In the genomic region with DNA sequence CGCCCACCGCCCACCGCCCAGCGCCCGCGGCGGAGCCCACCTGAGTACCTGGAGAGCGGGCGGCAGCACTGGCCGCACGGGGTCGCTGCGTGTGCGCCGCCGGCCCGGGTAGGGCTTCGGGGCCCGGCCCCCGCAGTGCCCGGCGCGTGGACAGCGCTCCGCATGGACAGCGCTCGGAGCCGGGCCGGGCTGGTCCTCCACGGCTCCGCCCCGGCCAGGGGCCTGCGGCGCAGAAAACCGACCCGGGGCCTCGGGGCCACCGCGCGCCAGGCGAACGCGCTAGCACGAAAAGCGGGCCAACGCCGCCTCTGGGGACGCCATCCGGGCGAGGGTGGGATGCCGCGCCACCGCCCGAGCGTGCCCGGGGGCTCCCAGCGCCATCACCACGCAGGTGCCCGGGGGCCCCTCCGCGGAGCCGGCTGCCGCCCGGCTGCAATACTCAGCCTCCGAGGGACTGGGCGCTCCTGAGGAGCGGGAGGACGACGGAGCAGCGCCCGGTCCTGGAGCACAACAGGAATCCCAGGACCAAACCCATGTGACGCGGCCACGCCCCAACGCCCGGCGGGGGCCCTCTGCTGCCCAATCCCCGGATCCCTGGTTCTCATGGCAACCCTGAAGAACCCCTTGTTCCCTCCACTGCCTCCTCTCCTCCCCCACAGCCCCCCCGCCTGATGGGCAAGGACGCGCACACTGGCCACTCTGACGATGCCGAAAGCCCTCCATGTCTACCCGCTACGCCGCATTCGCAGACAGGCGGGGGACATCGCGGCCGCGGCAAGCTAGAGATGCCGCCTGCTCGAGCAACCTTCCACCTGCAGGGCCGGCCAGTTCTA, we compare ENCODE assay signal across 8 cellular contexts. TPM values are rescaled to one million over a fixed set of nuclear protein-coding genes. Genes with fewer than 3 reads are reported as not detected.
A peak's percentile ranks its signal among the peaks of the same experiment; 100 is the strongest.
DNase-seq lines count a peak whose midpoint lies in the region; ATAC-seq and TF ChIP-seq lines count a peak whose summit lies in the region.

A gene (minus strand): TSS at position 521 of the 833 bp plus-strand sequence. CDS start 50,574 bp downstream, outside the sequence.

- H3K4me1 ChIP-seq in esophagus squamous epithelium = peaks cover 3 to 35% (median 11%) of the 10 kb centered on the region in 3 donors
- peaks cover 38% of the 10 kb centered on the region for H3K4me1 ChIP-seq in muscle layer of colon (ENCODE audit: insufficient read depth, low read length)

- peak within 1 kb of the TSS; percentile 73; the same call in 1 of the 2 replicates for H3K27ac Mint-ChIP-seq in WTC11

- H3K4me1 Mint-ChIP-seq in WTC11 = peaks cover 43% of the 10 kb centered on the region

- peaks cover 16% of the 10 kb centered on the region for H3K9me3 Mint-ChIP-seq in WTC11

- WGBS in esophagus squamous epithelium, 2 donors = 20 to 70% methylated on average over 3 to 9 of the region's 95 CpGs

- H3K36me3 ChIP-seq in esophagus squamous epithelium = no peaks in the 10 kb centered on the region
- H3K36me3 ChIP-seq in muscle layer of colon (ENCODE audit: insufficient read depth, low read length) = no peaks in the 10 kb centered on the region

- POLR2A ChIA-PET in WTC11 (lab: Charles Lee) = no interaction called here

- peak within 1 kb of the TSS in 1 of 4 donors; percentile 44 for H3K27ac ChIP-seq in esophagus squamous epithelium
- H3K27ac ChIP-seq in muscle layer of colon (ENCODE audit: low read depth, low read length) = no peak within 1 kb of the TSS

- peak; percentile 44 for DNase-seq in activated T-cell treated with anti-CD3 and anti-CD28 coated beads, Interleukin-2, amount 50 U/mL, for 1 hour
- no peak for DNase-seq in activated T-cell treated with anti-CD3 and anti-CD28 coated beads, Interleukin-2, amount 50 U/mL, for 48 hours
- DNase-seq in WTC11 (ENCODE audit: low spot score) (peak; percentile 65), esophagus squamous epithelium (lab: John Stamatoyannopoulos, UW) (no peak), ureter (ENCODE audit: low spot score) (no peak)

- TF ChIP-seq CTCF in WTC11 (IDR thresholded peaks at IDR 0.05) (no peak), esophagus squamous epithelium (IDR thresholded peaks at IDR 0.05) (peak in 1 of 6 experiments; percentile 9)

- ATAC-seq in WTC11 = peak; percentile 70
- ATAC-seq in HG02623 (IDR thresholded peaks at IDR 0.05; ENCODE audit: unreplicated experiment) = no peak
- ATAC-seq in GM18868 (IDR thresholded peaks at IDR 0.05; ENCODE audit: unreplicated experiment) = no peak

- peaks cover 0 to 8% (median 0%) of the 10 kb centered on the region in 4 donors for H3K27me3 ChIP-seq in esophagus squamous epithelium
- H3K27me3 ChIP-seq in muscle layer of colon (ENCODE audit: control insufficient read depth in 1 of 2, insufficient read depth in 2 of 2, low read length in 2 of 2) = no peaks in the 10 kb centered on the region

- no peak within 1 kb of the TSS for H3K9ac ChIP-seq in muscle layer of colon (ENCODE audit: low read length)

- intact Hi-C loops in esophagus squamous epithelium (cut with DNase I) = loop anchor here (10.0 kb wide), 1 partner anchor 282 kb away; no protein-coding TSS in a partner anchor

- peaks cover 7% of the 10 kb centered on the region for H3K27me3 Mint-ChIP-seq in WTC11 (ENCODE audit: low read depth)

- H3K4me3 Mint-ChIP-seq in WTC11 = peak within 1 kb of the TSS; percentile 73

- TF ChIP-seq POLR2A in esophagus squamous epithelium (IDR thresholded peaks at IDR 0.05) = no peak

- peaks cover 21% of the 10 kb centered on the region for H3K36me3 Mint-ChIP-seq in WTC11

- H3K4me3 ChIP-seq in esophagus squamous epithelium (peak within 1 kb of the TSS; percentile 31 to 71 (median 46)), muscle layer of colon (ENCODE audit: low read depth in 1 of 2, low read length in 2 of 2) (peak within 1 kb of the TSS; percentile 38 to 39)

- CTCF ChIA-PET in WTC11 (lab: Charles Lee) = interaction anchor here (0.7 to 1.0 kb wide), 3 partner anchors 19 to 218 kb away, joined by 3 to 4 read pairs (median 3); no protein-coding TSS in a partner anchor

- no peaks in the 10 kb centered on the region for H3K9me3 ChIP-seq in esophagus squamous epithelium
- H3K9me3 ChIP-seq in muscle layer of colon (ENCODE audit: low read length) = no peaks in the 10 kb centered on the region

TF ChIP-seq in WTC11, 78 proteins besides CTCF, POLR2A, EP300 and RAD21 (continues in another document):
- TF ChIP-seq FOXP1 (CRISPR knock-in tag; IDR thresholded peaks at IDR 0.05; ENCODE audit: borderline replicate concordance) (peak; percentile 71; the same call in 1 of the 2 replicates), NFATC4 (CRISPR knock-in tag; IDR thresholded peaks at IDR 0.05) (no peak), NFYB (CRISPR knock-in tag; conservative IDR thresholded peaks at IDR 0.05; ENCODE audit: low read depth) (no peak), SP1 (CRISPR knock-in tag; conservative IDR thresholded peaks at IDR 0.05) (peak; percentile 45), MXD4 (CRISPR knock-in tag; IDR thresholded peaks at IDR 0.05; ENCODE audit: borderline replicate concordance) (no peak), NR1H2 (CRISPR knock-in tag; IDR thresholded peaks at IDR 0.05) (no peak), JUN (CRISPR knock-in tag; IDR thresholded peaks at IDR 0.05) (no peak), CBFB (CRISPR knock-in tag; IDR thresholded peaks at IDR 0.05; ENCODE audit: low read depth) (0 out of 2 replicates have a peak, but pooled peaks have one; percentile 16), ZNF121 (CRISPR knock-in tag; IDR thresholded peaks at IDR 0.05) (no peak), ZNF232 (CRISPR knock-in tag; IDR thresholded peaks at IDR 0.05) (no peak), ZNF263 (CRISPR knock-in tag; IDR thresholded peaks at IDR 0.05; ENCODE audit: low read depth) (peak; percentile 92), ZNF219 (CRISPR knock-in tag; IDR thresholded peaks at IDR 0.05; ENCODE audit: borderline replicate concordance) (no peak)
- TF ChIP-seq, protein P1, sequence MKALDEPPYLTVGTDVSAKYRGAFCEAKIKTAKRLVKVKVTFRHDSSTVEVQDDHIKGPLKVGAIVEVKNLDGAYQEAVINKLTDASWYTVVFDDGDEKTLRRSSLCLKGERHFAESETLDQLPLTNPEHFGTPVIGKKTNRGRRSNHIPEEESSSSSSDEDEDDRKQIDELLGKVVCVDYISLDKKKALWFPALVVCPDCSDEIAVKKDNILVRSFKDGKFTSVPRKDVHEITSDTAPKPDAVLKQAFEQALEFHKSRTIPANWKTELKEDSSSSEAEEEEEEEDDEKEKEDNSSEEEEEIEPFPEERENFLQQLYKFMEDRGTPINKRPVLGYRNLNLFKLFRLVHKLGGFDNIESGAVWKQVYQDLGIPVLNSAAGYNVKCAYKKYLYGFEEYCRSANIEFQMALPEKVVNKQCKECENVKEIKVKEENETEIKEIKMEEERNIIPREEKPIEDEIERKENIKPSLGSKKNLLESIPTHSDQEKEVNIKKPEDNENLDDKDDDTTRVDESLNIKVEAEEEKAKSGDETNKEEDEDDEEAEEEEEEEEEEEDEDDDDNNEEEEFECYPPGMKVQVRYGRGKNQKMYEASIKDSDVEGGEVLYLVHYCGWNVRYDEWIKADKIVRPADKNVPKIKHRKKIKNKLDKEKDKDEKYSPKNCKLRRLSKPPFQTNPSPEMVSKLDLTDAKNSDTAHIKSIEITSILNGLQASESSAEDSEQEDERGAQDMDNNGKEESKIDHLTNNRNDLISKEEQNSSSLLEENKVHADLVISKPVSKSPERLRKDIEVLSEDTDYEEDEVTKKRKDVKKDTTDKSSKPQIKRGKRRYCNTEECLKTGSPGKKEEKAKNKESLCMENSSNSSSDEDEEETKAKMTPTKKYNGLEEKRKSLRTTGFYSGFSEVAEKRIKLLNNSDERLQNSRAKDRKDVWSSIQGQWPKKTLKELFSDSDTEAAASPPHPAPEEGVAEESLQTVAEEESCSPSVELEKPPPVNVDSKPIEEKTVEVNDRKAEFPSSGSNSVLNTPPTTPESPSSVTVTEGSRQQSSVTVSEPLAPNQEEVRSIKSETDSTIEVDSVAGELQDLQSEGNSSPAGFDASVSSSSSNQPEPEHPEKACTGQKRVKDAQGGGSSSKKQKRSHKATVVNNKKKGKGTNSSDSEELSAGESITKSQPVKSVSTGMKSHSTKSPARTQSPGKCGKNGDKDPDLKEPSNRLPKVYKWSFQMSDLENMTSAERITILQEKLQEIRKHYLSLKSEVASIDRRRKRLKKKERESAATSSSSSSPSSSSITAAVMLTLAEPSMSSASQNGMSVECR (CRISPR knock-in tag; IDR thresholded peaks at IDR 0.05; ENCODE audit: borderline replicate concordance) = no peak
- TF ChIP-seq, protein P2, sequence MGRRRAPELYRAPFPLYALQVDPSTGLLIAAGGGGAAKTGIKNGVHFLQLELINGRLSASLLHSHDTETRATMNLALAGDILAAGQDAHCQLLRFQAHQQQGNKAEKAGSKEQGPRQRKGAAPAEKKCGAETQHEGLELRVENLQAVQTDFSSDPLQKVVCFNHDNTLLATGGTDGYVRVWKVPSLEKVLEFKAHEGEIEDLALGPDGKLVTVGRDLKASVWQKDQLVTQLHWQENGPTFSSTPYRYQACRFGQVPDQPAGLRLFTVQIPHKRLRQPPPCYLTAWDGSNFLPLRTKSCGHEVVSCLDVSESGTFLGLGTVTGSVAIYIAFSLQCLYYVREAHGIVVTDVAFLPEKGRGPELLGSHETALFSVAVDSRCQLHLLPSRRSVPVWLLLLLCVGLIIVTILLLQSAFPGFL (CRISPR knock-in tag; IDR thresholded peaks at IDR 0.05; ENCODE audit: borderline replicate concordance) = no peak
- TF ChIP-seq, protein P3, sequence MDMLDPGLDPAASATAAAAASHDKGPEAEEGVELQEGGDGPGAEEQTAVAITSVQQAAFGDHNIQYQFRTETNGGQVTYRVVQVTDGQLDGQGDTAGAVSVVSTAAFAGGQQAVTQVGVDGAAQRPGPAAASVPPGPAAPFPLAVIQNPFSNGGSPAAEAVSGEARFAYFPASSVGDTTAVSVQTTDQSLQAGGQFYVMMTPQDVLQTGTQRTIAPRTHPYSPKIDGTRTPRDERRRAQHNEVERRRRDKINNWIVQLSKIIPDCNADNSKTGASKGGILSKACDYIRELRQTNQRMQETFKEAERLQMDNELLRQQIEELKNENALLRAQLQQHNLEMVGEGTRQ (CRISPR knock-in tag; IDR thresholded peaks at IDR 0.05) = peak; percentile 80
- TF ChIP-seq, protein P4, sequence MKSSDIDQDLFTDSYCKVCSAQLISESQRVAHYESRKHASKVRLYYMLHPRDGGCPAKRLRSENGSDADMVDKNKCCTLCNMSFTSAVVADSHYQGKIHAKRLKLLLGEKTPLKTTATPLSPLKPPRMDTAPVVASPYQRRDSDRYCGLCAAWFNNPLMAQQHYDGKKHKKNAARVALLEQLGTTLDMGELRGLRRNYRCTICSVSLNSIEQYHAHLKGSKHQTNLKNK (CRISPR knock-in tag; IDR thresholded peaks at IDR 0.05) = no peak

RNA-seq across cellular contexts. Expression of the gene that starts here (rescaled TPM):
- total RNA-seq in WTC11 (2021) (66.0 to 103 TPM (median 67.3 TPM) in 3 replicates), esophagus squamous epithelium (10 to 100 TPM in 2 of 4 donors, 1 to 10 TPM in 2; 3.5 to 35.1 (median 9.2) TPM), ureter (106 TPM)

Comparison
In these comparisons a context has a peak if more than half of its experiments do, and no peak if none do; other contexts are left out.
1. DNase-seq: peak in activated T-cell treated with anti-CD3 and anti-CD28 coated beads, Interleukin-2, amount 50 U/mL, for 1 hour (single experiment) and WTC11 (single experiment); none in activated T-cell treated with anti-CD3 and anti-CD28 coated beads, Interleukin-2, amount 50 U/mL, for 48 hours (0 of 2), esophagus squamous epithelium (single experiment) and ureter (single experiment).